ENCODE assay signal across 16 cellular contexts in the genomic region with DNA sequence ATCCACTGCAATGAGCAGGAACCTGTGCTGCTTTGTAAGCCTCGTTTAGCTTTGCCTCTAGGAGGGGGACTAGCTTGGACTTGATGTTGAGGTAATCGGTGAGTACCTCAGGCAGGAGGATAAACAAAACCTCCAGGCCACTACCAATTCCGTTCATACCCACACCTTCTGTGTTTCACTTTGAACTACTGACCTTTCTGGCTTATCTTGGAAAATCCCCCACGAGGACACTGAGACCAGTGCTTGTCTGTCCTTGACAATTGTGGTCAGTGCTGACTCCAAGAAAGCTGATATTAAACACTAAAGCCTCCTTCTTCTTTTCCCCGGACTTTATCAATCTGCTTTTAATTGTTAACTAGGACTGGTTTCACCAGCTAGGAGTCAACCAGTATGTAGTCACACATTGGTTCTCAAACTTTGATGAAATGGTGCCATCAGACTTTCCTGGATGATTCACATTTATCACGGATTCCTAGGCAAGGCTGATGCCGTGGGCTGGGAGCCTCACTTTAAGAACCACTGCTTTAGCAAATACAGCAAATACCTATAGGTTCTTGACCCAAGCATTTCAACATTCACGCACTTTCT. TPM values are rescaled to one million over a fixed set of nuclear protein-coding genes. Genes with fewer than 3 reads are reported as not detected.
DNase-seq lines count a peak whose midpoint lies in the region; ATAC-seq, FAIRE-seq and TF ChIP-seq lines count a peak whose summit lies in the region.
"Had no signal": no experiment of that assay in that cellular context is flagged by ENCODE, and none has a peak within 500 bp of the region (broad histone marks: within the 10 kb centered on the region; RNA-seq: fewer than 3 reads in every experiment).

No MANE protein-coding gene starts in this region.

- TF ChIP-seq EP300 in K562 (IDR thresholded peaks at IDR 0.05; ENCODE audit: low read length) = no peak

- intact Hi-C loops in K562 (cut with micrococcal nuclease) = no loop called here

- TF ChIP-seq CTCF in K562 (IDR thresholded peaks at IDR 0.05 in 2 of 3, conservative IDR thresholded peaks at IDR 0.05 in 1 of 3; ENCODE audit: insufficient read depth in 2 of 3, low read depth in 1 of 3, low read length in 3 of 3) = no peak
- no peak for TF ChIP-seq CTCF in hepatocyte (IDR thresholded peaks at IDR 0.05; ENCODE audit: poor library complexity)
- TF ChIP-seq CTCF in progenitor cell of endocrine pancreas (IDR thresholded peaks at IDR 0.05; ENCODE audit: unreplicated experiment) = no peak

- FAIRE-seq in K562 (lab: Jason Lieb, UNC) = peak; percentile 63
- FAIRE-seq: kidney had no signal

- H3K9me2 ChIP-seq in hepatocyte (replicated peaks; ENCODE audit: insufficient read depth) = no peaks in the 10 kb centered on the region

- peaks cover 12% of the 10 kb centered on the region for H3K36me3 Mint-ChIP-seq in progenitor cell of endocrine pancreas (ENCODE audit: insufficient read depth)

- ATAC-seq in K562 (peak; percentile 55), GM21447 (IDR thresholded peaks at IDR 0.05; ENCODE audit: unreplicated experiment) (no peak)

- H3K4me1 ChIP-seq in K562 (replicated peaks in 1 of 2; ENCODE audit: control insufficient read depth in 2 of 2, insufficient read depth in 2 of 2, low read length in 2 of 2) (no peaks in the 10 kb centered on the region), hepatocyte (ENCODE audit: insufficient read depth) (peaks cover 13% of the 10 kb centered on the region)
- H3K4me1 ChIP-seq: prostate gland had no signal

- H3K9ac ChIP-seq in K562 (ENCODE audit: insufficient read depth in 1 of 2, low read depth in 2 of 2, low read length in 2 of 2) = no peak overlapping the region

- BruUV-seq in K562 (replicated peaks; lab: Mats Ljungman, UMichigan) = no TSS peak

- POLR2A ChIA-PET in K562 (lab: Yijun Ruan, JAX) = interaction anchor here (0.6 to 1.1 kb wide), 3 partner anchors 9 to 18 kb away, joined by 3 to 4 read pairs (median 3); no protein-coding TSS in a partner anchor

- CTCF ChIA-PET in K562 (lab: Yijun Ruan, JAX; ENCODE audit: low intra/inter-chr PET ratio) = no interaction called here

- H3K27ac ChIP-seq in K562 (ENCODE audit: extremely low read depth, low read depth, low read length) = no peak overlapping the region
- peak overlapping the region; percentile 46 for H3K27ac ChIP-seq in hepatocyte
- H3K27ac ChIP-seq: prostate gland, thoracic aorta had no signal

- H3K36me3 ChIP-seq in K562 (ENCODE audit: control insufficient read depth, insufficient read depth, low read length) (no peaks in the 10 kb centered on the region), hepatocyte (replicated peaks; ENCODE audit: insufficient read depth, low read depth) (no peaks in the 10 kb centered on the region)
- H3K36me3 ChIP-seq: prostate gland, thoracic aorta had no signal

- no peaks in the 10 kb centered on the region; the same call in 1 of the 2 replicates for H4K20me1 ChIP-seq in K562 (replicated peaks; ENCODE audit: control insufficient read depth, insufficient read depth, low read length)
- H4K20me1 ChIP-seq in hepatocyte (ENCODE audit: insufficient read depth, poor library complexity, severe bottlenecking) = peaks cover 6% of the 10 kb centered on the region

- H3K9me3 ChIP-seq in K562 (replicated peaks; ENCODE audit: control insufficient read depth, insufficient read depth, low read depth, low read length) (no peaks in the 10 kb centered on the region), hepatocyte (ENCODE audit: low read depth) (no peaks in the 10 kb centered on the region)
- H3K9me3 ChIP-seq: prostate gland, thoracic aorta had no signal

- H3K4me2 ChIP-seq in K562 (ENCODE audit: insufficient read depth, low read length) (no peak overlapping the region), hepatocyte (no peak overlapping the region)

- no peaks in the 10 kb centered on the region for H3K27me3 Mint-ChIP-seq in progenitor cell of endocrine pancreas

- H3K79me2 ChIP-seq in K562 (ENCODE audit: control insufficient read depth, insufficient read depth, low read length) (no peaks in the 10 kb centered on the region), hepatocyte (peaks cover 17% of the 10 kb centered on the region)

- H2AFZ ChIP-seq in K562 (ENCODE audit: low read depth, low read length) (no peak overlapping the region), hepatocyte (no peak overlapping the region)

- peak overlapping the region; percentile 66 for H3K27ac Mint-ChIP-seq in progenitor cell of endocrine pancreas

- in situ Hi-C loops in K562 (cut with MboI) = no loop called here

- WGBS in K562 (ENCODE audit: insufficient coverage, low coverage, missing lambda C conversion rate) = under 1% methylated on average over 8 of the region's 8 CpGs
- WGBS in hepatocyte (ENCODE audit: low lambda C conversion rate, missing lambda C conversion rate) = 36% methylated on average over 8 of the region's 8 CpGs

- H3K9me3 Mint-ChIP-seq in progenitor cell of endocrine pancreas (ENCODE audit: low read depth) = peaks cover 6% of the 10 kb centered on the region

- no peak overlapping the region for H3K4me3 ChIP-seq in K562
- H3K4me3 ChIP-seq in hepatocyte = no peak overlapping the region
- H3K4me3 ChIP-seq: prostate gland, thoracic aorta had no signal

- H3K4me3 Mint-ChIP-seq in progenitor cell of endocrine pancreas (ENCODE audit: low read depth) = no peak overlapping the region

- DNase-seq in NCI-H510A treated with DMSO at 0.1 percent for 48 hours (lab: John Stamatoyannopoulos, UW) (peak; percentile 20), NCI-H510A (lab: John Stamatoyannopoulos, UW) (no peak), K562 (ENCODE audit: extremely low read depth in 1 of 4, low spot score in 3 of 4) (no peak), hepatocyte (ENCODE audit: low spot score) (peak; percentile 34), progenitor cell of endocrine pancreas (ENCODE audit: low spot score, unreplicated experiment) (no peak), RPMI8226 (no peak), NCI-H1417 treated with DMSO at 0.1 percent for 48 hours (lab: John Stamatoyannopoulos, UW) (no peak)
- DNase-seq: 8988T; activated CD4-positive, CD25-positive, alpha-beta regulatory T cell treated with anti-CD3 and anti-CD28 coated beads, Interleukin-2, amount 50 U/mL, for 72 hours; activated gamma-delta T cell treated with Interleukin-2 at 50 U/mL for 16 hours; kidney; NCI-H524; stimulated activated CD4-positive, alpha-beta T cell treated with anti-CD3 and anti-CD28 coated beads, Interleukin-15, amount 100 ng/mL, for 24 hours had no signal

- no peak for TF ChIP-seq POLR2A in K562 (conservative IDR thresholded peaks at IDR 0.05)

- H3K4me1 Mint-ChIP-seq in progenitor cell of endocrine pancreas (ENCODE audit: low read depth) = peaks cover 27% of the 10 kb centered on the region

- H3K27me3 ChIP-seq in K562 (ENCODE audit: control insufficient read depth in 2 of 2, insufficient read depth in 2 of 2, low read length in 2 of 2) (peaks cover 39 to 46% of the 10 kb centered on the region in 2 experiments), hepatocyte (no peaks in the 10 kb centered on the region)

- TF ChIP-seq RAD21 in K562 (CRISPR knock-in tag; conservative IDR thresholded peaks at IDR 0.05 in 1 of 2, IDR thresholded peaks at IDR 0.05 in 1 of 2) = no peak

- H3K9me1 ChIP-seq in K562 (ENCODE audit: control insufficient read depth, insufficient read depth, low read length) = no peaks in the 10 kb centered on the region

TF ChIP-seq in K562, 482 proteins besides CTCF, POLR2A, EP300 and RAD21:
- no peak for TF ChIP-seq ZNF184 (CRISPR knock-in tag; IDR thresholded peaks at IDR 0.05)
- TF ChIP-seq ZNF57 (CRISPR knock-in tag; IDR thresholded peaks at IDR 0.05) = no peak
- TF ChIP-seq ATF1 (CRISPR knock-in tag; IDR thresholded peaks at IDR 0.05) = no peak
- no peak for TF ChIP-seq ATF1 (tag; IDR thresholded peaks at IDR 0.05)

RNA-seq across cellular contexts. Expression of gene TGFB2, which starts 52.7 kb away (rescaled TPM):
- 0.09 TPM in 1 of 2 replicates, not detected in the other for total RNA-seq in K562 (2011; cell fraction: chromatin; rRNA removed; ENCODE audit: low replicate concordance)
- total RNA-seq in K562 (2011; cell fraction: nucleolus; rRNA removed) = not detected in 2 replicates
- total RNA-seq in K562 (2011; cell fraction: nucleoplasm; rRNA removed) = 0.99 TPM in 1 of 2 replicates, not detected in the other
- total RNA-seq in K562 (2014; rRNA removed) (0.04 and 0.41 TPM in 2 replicates), K562 (2014; rRNA removed; fragmentation: Illumina TruSeq; extraction: Trizol) (0.11 TPM in 1 of 2 replicates, not detected in the other), K562 (2015; rRNA removed; fragmentation: Illumina TruSeq; extraction: Trizol) (0.04 and 0.14 TPM in 2 replicates), K562 (2021) (0.04 and 0.11 TPM in 2 replicates), hepatocyte (15.0 and 17.1 TPM in 2 replicates), progenitor cell of endocrine pancreas (26.4 and 27.9 TPM in 2 replicates)
- polyA plus RNA-seq in K562 (2011; rRNA removed) (0.03 and 0.14 TPM in 2 replicates), K562 (2014; fragmentation: Illumina TruSeq; extraction: Trizol) (0.04 TPM in 1 of 2 replicates, not detected in the other), K562 (2014; fragmentation: Nextera tagmentation; extraction: Ambion mirVana) (not detected), K562 (2014; rRNA removed) (not detected in 2 replicates), hepatocyte (6.7 and 13.6 TPM in 2 replicates)
- 0.01 TPM in 1 of 2 replicates, not detected in the other for polyA plus RNA-seq in K562 (2011; cell fraction: cytosol; rRNA removed)
- 0.20 and 0.36 TPM in 2 replicates for polyA plus RNA-seq in K562 (2011; cell fraction: nucleus; rRNA removed)
- polyA plus RNA-seq in K562 (2012) = 0.07 and 0.17 TPM in 2 replicates
- 0.14 TPM in 1 of 2 replicates, not detected in the other for polyA minus RNA-seq in K562 (2011; rRNA and poly(A)+ RNA removed)
- not detected in 2 replicates for polyA minus RNA-seq in K562 (2011; cell fraction: cytosol; rRNA and poly(A)+ RNA removed)
- polyA minus RNA-seq in K562 (2011; cell fraction: nucleus; rRNA and poly(A)+ RNA removed) = 0.13 and 0.22 TPM in 2 replicates

Comparison
In these comparisons a context has a peak if more than half of its experiments do, and no peak if none do; other contexts are left out.
1. DNase-seq: peak in NCI-H510A treated with DMSO at 0.1 percent for 48 hours (single experiment) and hepatocyte (single experiment); none in NCI-H510A (single experiment), K562 (0 of 4), progenitor cell of endocrine pancreas (single experiment), RPMI8226 (single experiment) and NCI-H1417 treated with DMSO at 0.1 percent for 48 hours (single experiment).